9 cellular contexts compared by ENCODE assay signal in the genomic region with DNA sequence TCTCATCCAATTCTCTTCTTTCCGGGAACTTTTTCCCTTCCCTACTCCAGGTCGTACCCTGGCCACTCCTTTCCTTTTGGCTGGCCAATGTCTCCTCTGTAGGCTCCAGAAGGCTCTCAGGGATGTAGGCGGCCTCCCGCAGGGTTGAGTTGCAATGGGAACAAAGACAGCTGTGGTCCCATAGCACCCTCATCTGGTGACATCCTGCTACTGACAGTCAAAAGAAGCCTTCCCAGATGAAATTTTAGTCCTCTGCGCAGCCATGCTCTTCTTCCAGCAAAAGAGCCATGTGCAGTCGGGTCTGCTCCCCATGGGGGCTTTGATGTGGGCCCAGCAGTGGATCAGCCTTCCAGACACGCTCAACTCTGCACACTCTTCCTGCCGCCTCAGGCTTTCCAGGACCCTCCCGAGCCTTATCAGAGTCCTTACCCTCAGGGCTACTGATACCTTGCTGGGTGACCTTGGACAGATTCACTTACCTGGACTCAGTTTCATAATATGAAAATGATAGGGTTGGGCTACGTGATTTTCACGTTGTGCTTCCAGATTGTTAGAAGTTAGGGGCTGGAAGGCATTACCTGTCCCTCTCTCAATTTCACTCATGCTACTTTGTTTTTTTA. TPM values are rescaled to one million over a fixed set of nuclear protein-coding genes. Genes with fewer than 3 reads are reported as not detected.
DNase-seq lines count a peak whose midpoint lies in the region; ATAC-seq, FAIRE-seq and TF ChIP-seq lines count a peak whose summit lies in the region.
"Had no signal": no experiment of that assay in that cellular context is flagged by ENCODE, and none has a peak within 500 bp of the region (broad histone marks: within the 10 kb centered on the region; RNA-seq: fewer than 3 reads in every experiment).

No MANE protein-coding gene starts in this region.

- H3K9ac ChIP-seq in keratinocyte (ENCODE audit: control insufficient read depth, extremely low read depth, insufficient read depth, low read length) = no peak overlapping the region

- peaks cover 15 to 16% of the 10 kb centered on the region in 2 experiments for H3K36me3 ChIP-seq in keratinocyte (ENCODE audit: control insufficient read depth in 2 of 2, extremely low read depth in 1 of 2, insufficient read depth in 2 of 2, low read length in 2 of 2)

- DNase-seq in DMS153 (lab: John Stamatoyannopoulos, UW) = peak; percentile 11
- DNase-seq in HTR-8/SVneo (ENCODE audit: insufficient read length, low spot score) = peak; percentile 30
- DNase-seq in RPMI8226 = peak; percentile 48
- DNase-seq in astrocyte of the spinal cord (ENCODE audit: low read depth, low spot score) = peak; percentile 65
- DNase-seq in keratinocyte (ENCODE audit: low read depth, low spot score) = no peak
- peak; percentile 26 to 30 for DNase-seq in stimulated activated naive CD8-positive, alpha-beta T cell treated with anti-CD3 and anti-CD28 coated beads, Interleukin-15, amount 100 ng/mL, for 72 hours
- DNase-seq in NK-92 treated with Interleukin-12 subunit alpha and Interleukin-12 subunit beta, amount 100 ng/mL, for 24 hours (lab: John Stamatoyannopoulos, UW) = no peak
- DNase-seq: activated B cell treated with CpG ODN at 0.5 μM for 24 hours had no signal

- H3K27ac Mint-ChIP-seq in stimulated activated naive CD8-positive, alpha-beta T cell treated with anti-CD3 and anti-CD28 coated beads, Interleukin-15, amount 100 ng/mL, for 72 hours = peak overlapping the region in 1 of 2 donors; percentile 55
- H3K27ac Mint-ChIP-seq: activated B cell treated with CpG ODN at 0.5 μM for 24 hours had no signal

- H3K79me2 ChIP-seq in keratinocyte (ENCODE audit: control insufficient read depth, insufficient read depth, low read length) = no peaks in the 10 kb centered on the region

- no peak overlapping the region for H3K4me2 ChIP-seq in keratinocyte (ENCODE audit: control insufficient read depth, extremely low read depth, insufficient read depth, low read depth, low read length)

- H4K20me1 ChIP-seq in keratinocyte (ENCODE audit: control insufficient read depth, extremely low read depth, insufficient read depth, low read length) = no peaks in the 10 kb centered on the region

- dilution Hi-C loops in keratinocyte (cut with MboI; ENCODE audit: extremely low pct_ligation_motif_present, low sequenced_read_pairs) = no loop called here

- no peak for ATAC-seq in stimulated activated naive CD8-positive, alpha-beta T cell treated with anti-CD3 and anti-CD28 coated beads, Interleukin-15, amount 100 ng/mL, for 72 hours
- no peak for ATAC-seq in HG02759 (IDR thresholded peaks at IDR 0.05; ENCODE audit: unreplicated experiment)

- H3K4me1 Mint-ChIP-seq in stimulated activated naive CD8-positive, alpha-beta T cell treated with anti-CD3 and anti-CD28 coated beads, Interleukin-15, amount 100 ng/mL, for 72 hours = peaks cover 2% of the 10 kb centered on the region

- H3K27me3 ChIP-seq in keratinocyte (ENCODE audit: control insufficient read depth, extremely low read depth, insufficient read depth, low read length) = no peaks in the 10 kb centered on the region

- no peaks in the 10 kb centered on the region for H3K27me3 Mint-ChIP-seq in stimulated activated naive CD8-positive, alpha-beta T cell treated with anti-CD3 and anti-CD28 coated beads, Interleukin-15, amount 100 ng/mL, for 72 hours
- H3K27me3 Mint-ChIP-seq: activated B cell treated with CpG ODN at 0.5 μM for 24 hours had no signal

- no peak overlapping the region for H2AFZ ChIP-seq in keratinocyte (ENCODE audit: control insufficient read depth, low read length)

- no peaks in the 10 kb centered on the region for H3K9me3 ChIP-seq in keratinocyte (ENCODE audit: control insufficient read depth, low read depth, low read length)

- H3K4me3 Mint-ChIP-seq in stimulated activated naive CD8-positive, alpha-beta T cell treated with anti-CD3 and anti-CD28 coated beads, Interleukin-15, amount 100 ng/mL, for 72 hours = no peak overlapping the region
- H3K4me3 Mint-ChIP-seq: activated B cell treated with CpG ODN at 0.5 μM for 24 hours had no signal

- no peak overlapping the region for H3K27ac ChIP-seq in keratinocyte (ENCODE audit: control insufficient read depth, insufficient read depth, low read length)

- TF ChIP-seq CTCF in astrocyte of the spinal cord (IDR thresholded peaks at IDR 0.05; ENCODE audit: low read depth, low read length) = peak; percentile 90
- peak; percentile 66 to 79 (median 69) for TF ChIP-seq CTCF in keratinocyte (optimal IDR thresholded peaks at IDR 0.05 in 1 of 3, IDR thresholded peaks at IDR 0.05 in 1 of 3, conservative IDR thresholded peaks at IDR 0.05 in 1 of 3; ENCODE audit: extremely low read depth in 1 of 3, insufficient read depth in 2 of 3, low read length in 3 of 3)

- H3K9me3 Mint-ChIP-seq in stimulated activated naive CD8-positive, alpha-beta T cell treated with anti-CD3 and anti-CD28 coated beads, Interleukin-15, amount 100 ng/mL, for 72 hours = no peaks in the 10 kb centered on the region
- H3K9me3 Mint-ChIP-seq: activated B cell treated with CpG ODN at 0.5 μM for 24 hours had no signal

- FAIRE-seq in HTR-8/SVneo (lab: Jason Lieb, UNC) (no peak), keratinocyte (lab: Jason Lieb, UNC) (no peak)

- no peaks in the 10 kb centered on the region for H3K4me1 ChIP-seq in keratinocyte (ENCODE audit: control insufficient read depth, extremely low read depth, insufficient read depth, low read length)

- in situ Hi-C loops in astrocyte of the spinal cord (cut with HindIII; ENCODE audit: low sequenced_read_pairs) = no loop called here

- no peaks in the 10 kb centered on the region for H3K9me1 ChIP-seq in keratinocyte (ENCODE audit: control insufficient read depth, extremely low read depth, insufficient read depth, low read length)

- H3K4me3 ChIP-seq in astrocyte of the spinal cord (ENCODE audit: low read depth, low read length) = no peak overlapping the region
- no peak overlapping the region for H3K4me3 ChIP-seq in keratinocyte (ENCODE audit: control insufficient read depth in 2 of 3, extremely low read depth in 1 of 3, insufficient read depth in 2 of 3, low read depth in 1 of 3, low read length in 3 of 3)

RNA-seq across cellular contexts. Expression of gene CELA1, which starts 5.5 kb away (rescaled TPM):
- not detected in 3 replicates for polyA plus RNA-seq in keratinocyte
- not detected for polyA plus RNA-seq in keratinocyte (2011; ENCODE audit: low read depth)
- not detected in 2 replicates for polyA plus RNA-seq in keratinocyte (2011; cell fraction: cytosol; rRNA removed)
- 0.16 TPM in 1 of 2 replicates, not detected in the other for polyA plus RNA-seq in keratinocyte (2011; cell fraction: nucleus; rRNA removed)
- not detected in 2 replicates for polyA plus RNA-seq in keratinocyte (2012; ENCODE audit: low replicate concordance)
- not detected in 3 replicates for polyA minus RNA-seq in keratinocyte
- polyA minus RNA-seq in keratinocyte (2011; cell fraction: cytosol; rRNA and poly(A)+ RNA removed) = not detected
- polyA minus RNA-seq in keratinocyte (2011; cell fraction: nucleus; rRNA and poly(A)+ RNA removed) = not detected in 2 replicates

RNA-seq across cellular contexts. Expression of gene BIN2, which starts 28.0 kb away (rescaled TPM):
- polyA plus RNA-seq in keratinocyte = 0.04 TPM in 1 of 3 replicates, not detected in the others
- polyA plus RNA-seq in keratinocyte (2011; ENCODE audit: low read depth) = not detected
- not detected in 2 replicates for polyA plus RNA-seq in keratinocyte (2011; cell fraction: cytosol; rRNA removed)
- polyA plus RNA-seq in keratinocyte (2011; cell fraction: nucleus; rRNA removed) = 0.11 TPM in 1 of 2 replicates, not detected in the other
- polyA plus RNA-seq in keratinocyte (2012; ENCODE audit: low replicate concordance) = not detected in 2 replicates
- not detected in 3 replicates for polyA minus RNA-seq in keratinocyte
- not detected for polyA minus RNA-seq in keratinocyte (2011; cell fraction: cytosol; rRNA and poly(A)+ RNA removed)
- not detected in 2 replicates for polyA minus RNA-seq in keratinocyte (2011; cell fraction: nucleus; rRNA and poly(A)+ RNA removed)

RNA-seq across cellular contexts. Expression of gene GALNT6, which starts 39.2 kb away (rescaled TPM):
- polyA plus RNA-seq in keratinocyte = 42.7 to 78.1 TPM (median 57.5 TPM) in 3 replicates
- polyA plus RNA-seq in keratinocyte (2011; ENCODE audit: low read depth) = 11.4 TPM
- polyA plus RNA-seq in keratinocyte (2011; cell fraction: cytosol; rRNA removed) = 19.7 and 22.1 TPM in 2 replicates
- 122 and 134 TPM in 2 replicates for polyA plus RNA-seq in keratinocyte (2011; cell fraction: nucleus; rRNA removed)
- polyA plus RNA-seq in keratinocyte (2012; ENCODE audit: low replicate concordance) = 42.1 and 70.3 TPM in 2 replicates
- polyA minus RNA-seq in keratinocyte = 65.5 to 107 TPM (median 67.8 TPM) in 3 replicates
- 38.2 TPM for polyA minus RNA-seq in keratinocyte (2011; cell fraction: cytosol; rRNA and poly(A)+ RNA removed)
- 129 and 180 TPM in 2 replicates for polyA minus RNA-seq in keratinocyte (2011; cell fraction: nucleus; rRNA and poly(A)+ RNA removed)

Comparison
In these comparisons a context has a peak if more than half of its experiments do, and no peak if none do; other contexts are left out.
1. DNase-seq: peak in DMS153 (single experiment), HTR-8/SVneo (single experiment), RPMI8226 (single experiment), astrocyte of the spinal cord (single experiment) and stimulated activated naive CD8-positive, alpha-beta T cell treated with anti-CD3 and anti-CD28 coated beads, Interleukin-15, amount 100 ng/mL, for 72 hours (2 of 2); none in keratinocyte (single experiment) and NK-92 treated with Interleukin-12 subunit alpha and Interleukin-12 subunit beta, amount 100 ng/mL, for 24 hours (single experiment).